Comparison of ENCODE assay signal across 8 cellular contexts in genomic region chr9:34376596-34377401, GRCh38. TPM values are rescaled to one million over a fixed set of nuclear protein-coding genes. Genes with fewer than 3 reads are reported as not detected.
DNase-seq lines count a peak whose midpoint lies in the region; ATAC-seq and TF ChIP-seq lines count a peak whose summit lies in the region.

TSS of gene MYORG (minus strand) at chr9:34376898. CDS start at chr9:34372943, 3,955 bp downstream.

- H3K4me1 ChIP-seq in Panc1 (ENCODE audit: control insufficient read depth, insufficient read depth, low read length) = peaks cover 21% of the 10 kb centered on the region

- H3K27ac Mint-ChIP-seq in activated T-cell treated with anti-CD3 and anti-CD28 coated beads, Interleukin-2, amount 50 U/mL, for 72 hours = no peak within 1 kb of the TSS
- H3K27ac Mint-ChIP-seq in naive B cell = peak within 1 kb of the TSS in 4 of 6 donors; percentile 36 to 88 (median 70)
- peak within 1 kb of the TSS; percentile 66 for H3K27ac Mint-ChIP-seq in stimulated activated memory B cell treated with anti-CD40 and anti-IgM and Interleukin-4, amounts not matched to agents 10 μg/mL and 1 μg/mL and 100 μg/mL, for 72 hours

- peak within 1 kb of the TSS; percentile 58 for H3K27ac ChIP-seq in Panc1 (ENCODE audit: low read length)

- TF ChIP-seq CTCF in Panc1 (IDR thresholded peaks at IDR 0.05) = no peak

- H3K4me1 Mint-ChIP-seq in activated T-cell treated with anti-CD3 and anti-CD28 coated beads, Interleukin-2, amount 50 U/mL, for 72 hours (ENCODE audit: low read depth) = peaks cover 50% of the 10 kb centered on the region
- H3K4me1 Mint-ChIP-seq in naive B cell = peaks cover 35 to 46% (median 36%) of the 10 kb centered on the region in 3 donors
- peaks cover 32% of the 10 kb centered on the region for H3K4me1 Mint-ChIP-seq in stimulated activated memory B cell treated with anti-CD40 and anti-IgM and Interleukin-4, amounts not matched to agents 10 μg/mL and 1 μg/mL and 100 μg/mL, for 72 hours

- H3K27me3 ChIP-seq in Panc1 (ENCODE audit: control insufficient read depth, insufficient read depth, low read length) = no peaks in the 10 kb centered on the region

- BruUV-seq in Panc1 (replicated peaks; lab: Mats Ljungman, UMichigan) = no TSS peak

- DNase-seq in DMS79 (lab: John Stamatoyannopoulos, UW) (peak; percentile 95), KBM-7 (peak; percentile 99), Panc1 (ENCODE audit: low read depth, low spot score) (peak; percentile 84), fibroblast of gingiva (ENCODE audit: low read depth) (peak; percentile 79), naive B cell (peak; percentile 91)
- peak; percentile 96 to 97 for DNase-seq in activated T-cell treated with anti-CD3 and anti-CD28 coated beads, Interleukin-2, amount 50 U/mL, for 72 hours

- intact Hi-C loops in Panc1 (cut with micrococcal nuclease; ENCODE audit: unreplicated experiment) = loop anchor here (5.0 kb wide), 1 partner anchor 119 kb away; no protein-coding TSS in a partner anchor

- in situ Hi-C loops in KBM-7 (cut with MboI; ENCODE audit: low pct_unique_long_range_greater_than_20kb, low sequenced_read_pairs) = no loop called here
- in situ Hi-C loops in Panc1 (cut with HindIII; ENCODE audit: low pct_unique_long_range_greater_than_20kb, low sequenced_read_pairs) = no loop called here

- H3K36me3 ChIP-seq in Panc1 (ENCODE audit: control insufficient read depth, insufficient read depth, low read length) = no peaks in the 10 kb centered on the region

- H3K4me3 ChIP-seq in Panc1 (ENCODE audit: low read depth in 2 of 2, low read length in 2 of 2) = peak within 1 kb of the TSS; percentile 82 to 88

- POLR2A ChIA-PET in Panc1 (lab: Charles Lee) = interaction anchor here (0.7 to 0.8 kb wide), 3 partner anchors 20 to 47 kb away, joined by 3 to 6 read pairs (median 4); no protein-coding TSS in a partner anchor

- no peaks in the 10 kb centered on the region for H3K36me3 Mint-ChIP-seq in activated T-cell treated with anti-CD3 and anti-CD28 coated beads, Interleukin-2, amount 50 U/mL, for 72 hours (ENCODE audit: insufficient read depth in 2 of 2)
- H3K36me3 Mint-ChIP-seq in naive B cell = no peaks in the 10 kb centered on the region
- no peaks in the 10 kb centered on the region for H3K36me3 Mint-ChIP-seq in stimulated activated memory B cell treated with anti-CD40 and anti-IgM and Interleukin-4, amounts not matched to agents 10 μg/mL and 1 μg/mL and 100 μg/mL, for 72 hours

- peak within 1 kb of the TSS; percentile 76 to 92 for H3K4me3 Mint-ChIP-seq in activated T-cell treated with anti-CD3 and anti-CD28 coated beads, Interleukin-2, amount 50 U/mL, for 72 hours
- peak within 1 kb of the TSS; percentile 83 to 97 (median 93) for H3K4me3 Mint-ChIP-seq in naive B cell
- H3K4me3 Mint-ChIP-seq in stimulated activated memory B cell treated with anti-CD40 and anti-IgM and Interleukin-4, amounts not matched to agents 10 μg/mL and 1 μg/mL and 100 μg/mL, for 72 hours = peak within 1 kb of the TSS; percentile 89

- H3K9me3 ChIP-seq in Panc1 (ENCODE audit: control insufficient read depth, insufficient read depth, low read depth, low read length) = no peaks in the 10 kb centered on the region

- CTCF ChIA-PET in Panc1 (lab: Charles Lee) = interaction anchor here (0.7 to 2.0 kb wide), 2 partner anchors 27 to 46 kb away, joined by 4 to 10 read pairs; no protein-coding TSS in a partner anchor

- no peaks in the 10 kb centered on the region for H3K27me3 Mint-ChIP-seq in activated T-cell treated with anti-CD3 and anti-CD28 coated beads, Interleukin-2, amount 50 U/mL, for 72 hours (ENCODE audit: low read depth)
- H3K27me3 Mint-ChIP-seq in naive B cell = peaks cover 0 to 20% (median 4%) of the 10 kb centered on the region in 3 donors
- no peaks in the 10 kb centered on the region for H3K27me3 Mint-ChIP-seq in stimulated activated memory B cell treated with anti-CD40 and anti-IgM and Interleukin-4, amounts not matched to agents 10 μg/mL and 1 μg/mL and 100 μg/mL, for 72 hours

- ATAC-seq in GM21723 (IDR thresholded peaks at IDR 0.05; ENCODE audit: unreplicated experiment) (peak; percentile 81), Panc1 (peak; percentile 89), naive B cell (ENCODE audit: low read depth in 2 of 2) (peak; percentile 75 to 78)
- ATAC-seq in activated T-cell treated with anti-CD3 and anti-CD28 coated beads, Interleukin-2, amount 50 U/mL, for 72 hours (replicated peaks in 1 of 2) = peak; percentile 82
- peak; percentile 94 for ATAC-seq in stimulated activated memory B cell treated with anti-CD40 and anti-IgM and Interleukin-4, amounts not matched to agents 10 μg/mL and 1 μg/mL and 100 μg/mL, for 72 hours

- no peaks in the 10 kb centered on the region for H3K9me3 Mint-ChIP-seq in activated T-cell treated with anti-CD3 and anti-CD28 coated beads, Interleukin-2, amount 50 U/mL, for 72 hours
- H3K9me3 Mint-ChIP-seq in naive B cell = no peaks in the 10 kb centered on the region
- no peaks in the 10 kb centered on the region for H3K9me3 Mint-ChIP-seq in stimulated activated memory B cell treated with anti-CD40 and anti-IgM and Interleukin-4, amounts not matched to agents 10 μg/mL and 1 μg/mL and 100 μg/mL, for 72 hours

RNA-seq across cellular contexts. Expression of gene MYORG, which starts in this region (rescaled TPM):
- 9.7 TPM for total RNA-seq in Panc1 (2021; ENCODE audit: unreplicated experiment)
- polyA plus RNA-seq in Panc1 (2012; ENCODE audit: insufficient read length) = 6.7 TPM
- total RNA-seq in activated T-cell treated with anti-CD3 and anti-CD28 coated beads, Interleukin-2, amount 50 U/mL, for 72 hours = 1 to 10 TPM; 1.7 TPM
- polyA plus RNA-seq in naive B cell (ENCODE audit: low read depth in 6 of 6) = under 1 TPM in 2 of 6 donors, not detected in 4; 0.08 to 0.25 TPM

Comparison
In these comparisons a context has a peak if more than half of its experiments do, and no peak if none do; other contexts are left out.
1. Peak in every context shown above with its lines: DNase-seq, ATAC-seq, H3K4me3 ChIP-seq and H3K27ac ChIP-seq.
2. Peak in DNase-seq and ATAC-seq in naive B cell; RNA of the gene not detected or under 1 TPM.